ENCODE assay signal across 29 cellular contexts in genomic region chr21:38631676-38632075, GRCh38.
DNase-seq lines count a peak whose midpoint lies in the region; ATAC-seq and TF ChIP-seq lines count a peak whose summit lies in the region.
"Had no signal": no experiment of that assay in that cellular context is flagged by ENCODE, and none has a peak within 500 bp of the region (broad histone marks: within the 10 kb centered on the region; RNA-seq: fewer than 3 reads in every experiment).

No MANE protein-coding gene starts in this region.

- H3K4me1 Mint-ChIP-seq in naive thymus-derived CD8-positive, alpha-beta T cell = no peaks in the 10 kb centered on the region
- H3K4me1 Mint-ChIP-seq: CD8-positive, alpha-beta memory T cell; IgD-negative memory B cell; memory B cell; stimulated activated naive CD8-positive, alpha-beta T cell treated with anti-CD3 and anti-CD28 coated beads, Interleukin-15, amount 100 ng/mL, for 72 hours had no signal

- peaks cover 0 to 5% (median 0%) of the 10 kb centered on the region in 3 donors for H3K36me3 Mint-ChIP-seq in naive thymus-derived CD8-positive, alpha-beta T cell
- H3K36me3 Mint-ChIP-seq: activated naive CD8-positive, alpha-beta T cell; CD8-positive, alpha-beta memory T cell; memory B cell had no signal

- H3K27me3 ChIP-seq in ascending aorta = no peaks in the 10 kb centered on the region
- H3K27me3 ChIP-seq in heart right ventricle = peaks cover 0 to 13% (median 3%) of the 10 kb centered on the region in 7 donors
- H3K27me3 ChIP-seq: colonic mucosa, esophagus squamous epithelium, hepatocyte, neutrophil, tibial nerve had no signal

- no peak overlapping the region for H3K4me3 Mint-ChIP-seq in naive thymus-derived CD8-positive, alpha-beta T cell
- H3K4me3 Mint-ChIP-seq: activated CD8-positive, alpha-beta T cell treated with anti-CD3 and anti-CD28 coated beads for 36 hours; activated naive CD8-positive, alpha-beta T cell; CD8-positive, alpha-beta memory T cell; H9; IgD-negative memory B cell; memory B cell; stimulated activated naive CD8-positive, alpha-beta T cell treated with anti-CD3 and anti-CD28 coated beads, Interleukin-15, amount 100 ng/mL, for 72 hours; T-helper 1 cell treated with Interleukin-12 subunit alpha and Interleukin-12 subunit beta and Interleukin-4 antibody, amounts not matched to agents 30 μg/mL and 1 μg/mL, for 36 hours had no signal

- POLR2A ChIA-PET in naive thymus-derived CD8-positive, alpha-beta T cell (lab: Charles Lee) = no interaction called here

- peak overlapping the region; percentile 8 to 36 for H3K4me3 ChIP-seq in ascending aorta
- no peak overlapping the region for H3K4me3 ChIP-seq in epithelial cell of esophagus (ENCODE audit: low read length)
- no peak overlapping the region for H3K4me3 ChIP-seq in skeletal muscle cell (ENCODE audit: low read depth, low read length)
- H3K4me3 ChIP-seq in heart right ventricle = no peak overlapping the region
- H3K4me3 ChIP-seq: colonic mucosa, esophagus squamous epithelium, gastrocnemius medialis, hepatocyte, tibial nerve had no signal

- H3K36me3 ChIP-seq in ascending aorta (no peaks in the 10 kb centered on the region), heart right ventricle (no peaks in the 10 kb centered on the region)
- H3K36me3 ChIP-seq: colonic mucosa, esophagus squamous epithelium, gastrocnemius medialis, neutrophil, tibial nerve had no signal

- peaks cover 0 to 29% (median 8%) of the 10 kb centered on the region in 9 donors for H3K9me3 Mint-ChIP-seq in naive thymus-derived CD8-positive, alpha-beta T cell

- DNase-seq in AG20443 (ENCODE audit: low spot score) (peak; percentile 27), ascending aorta (ENCODE audit: low spot score in 2 of 2) (no peak), epithelial cell of esophagus (ENCODE audit: low read depth) (peak; percentile 85), skeletal muscle cell (ENCODE audit: low read depth) (peak; percentile 74), heart right ventricle (no peak)
- no peak for DNase-seq in stimulated activated naive CD4-positive, alpha-beta T cell treated with Interleukin-2 at 50 U/mL for 16 hours (lab: John Stamatoyannopoulos, UW)
- no peak for DNase-seq in naive thymus-derived CD8-positive, alpha-beta T cell
- DNase-seq: activated CD4-positive, CD25-positive, alpha-beta regulatory T cell treated with anti-CD3 and anti-CD28 coated beads, Interleukin-2, amount 50 U/mL, for 72 hours; activated CD8-positive, alpha-beta T cell treated with anti-CD3 and anti-CD28 coated beads for 36 hours; activated effector memory CD4-positive, alpha-beta T cell treated with Interleukin-2 at 50 U/mL for 16 hours; CD8-positive, alpha-beta memory T cell; colonic mucosa; esophagus squamous epithelium; gastrocnemius medialis; H9; left cardiac atrium; NCI-H2029 treated with DMSO at 0.1 percent for 48 hours; NCI-H2227 treated with DMSO at 0.1 percent for 48 hours; NCI-H774; RPMI8226; stimulated activated naive CD8-positive, alpha-beta T cell treated with anti-CD3 and anti-CD28 coated beads, Interleukin-15, amount 100 ng/mL, for 72 hours had no signal

- ATAC-seq in heart right ventricle (no peak), GM18868 (IDR thresholded peaks at IDR 0.05; ENCODE audit: unreplicated experiment) (no peak)
- no peak for ATAC-seq in naive thymus-derived CD8-positive, alpha-beta T cell
- ATAC-seq: activated CD8-positive, alpha-beta T cell treated with anti-CD3 and anti-CD28 coated beads for 36 hours; gastrocnemius medialis; stimulated activated naive CD8-positive, alpha-beta T cell treated with anti-CD3 and anti-CD28 coated beads, Interleukin-15, amount 100 ng/mL, for 72 hours had no signal

- H3K4me1 ChIP-seq in ascending aorta (peaks cover 4 to 18% of the 10 kb centered on the region in 2 donors), heart right ventricle (no peaks in the 10 kb centered on the region)
- H3K4me1 ChIP-seq: colonic mucosa, gastrocnemius medialis, tibial nerve had no signal

- H3K9me3 ChIP-seq in ascending aorta (peaks cover 0 to 5% of the 10 kb centered on the region in 2 donors), heart right ventricle (peaks cover 0 to 26% (median 0%) of the 10 kb centered on the region in 11 donors)
- H3K9me3 ChIP-seq: colonic mucosa, esophagus squamous epithelium, gastrocnemius medialis, neutrophil had no signal

- peaks cover 2 to 40% (median 15%) of the 10 kb centered on the region in 5 donors for H3K27me3 Mint-ChIP-seq in naive thymus-derived CD8-positive, alpha-beta T cell
- H3K27me3 Mint-ChIP-seq: IgD-negative memory B cell, memory B cell had no signal

- H3K27ac ChIP-seq in ascending aorta (peak overlapping the region; percentile 70 to 72), heart right ventricle (no peak overlapping the region)
- H3K27ac ChIP-seq: colonic mucosa, esophagus squamous epithelium, gastrocnemius medialis, neutrophil, tibial nerve had no signal

- no peak overlapping the region for H3K27ac Mint-ChIP-seq in naive thymus-derived CD8-positive, alpha-beta T cell
- H3K27ac Mint-ChIP-seq: activated CD8-positive, alpha-beta T cell treated with anti-CD3 and anti-CD28 coated beads for 36 hours; activated naive CD8-positive, alpha-beta T cell; CD8-positive, alpha-beta memory T cell; H9; IgD-negative memory B cell; memory B cell; stimulated activated naive CD8-positive, alpha-beta T cell treated with anti-CD3 and anti-CD28 coated beads, Interleukin-15, amount 100 ng/mL, for 72 hours; T-helper 1 cell treated with Interleukin-12 subunit alpha and Interleukin-12 subunit beta and Interleukin-4 antibody, amounts not matched to agents 30 μg/mL and 1 μg/mL, for 36 hours had no signal

- TF ChIP-seq CTCF in ascending aorta (IDR thresholded peaks at IDR 0.05) = no peak
- TF ChIP-seq CTCF in epithelial cell of esophagus (IDR thresholded peaks at IDR 0.05; ENCODE audit: insufficient read depth, low read depth, low read length, missing control alignments) = no peak
- TF ChIP-seq CTCF in heart right ventricle (IDR thresholded peaks at IDR 0.05) = no peak

- intact Hi-C loops in ascending aorta (cut with DNase I) = no loop called here
- intact Hi-C loops in heart right ventricle (cut with DNase I) = no loop called here

- WGBS in heart right ventricle, 2 donors = 81 to 86% methylated on average over 5 of the region's 5 CpGs

Comparison
In these comparisons a context has a peak if more than half of its experiments do, and no peak if none do; other contexts are left out.
1. DNase-seq: peak in AG20443 (single experiment), epithelial cell of esophagus (single experiment) and skeletal muscle cell (single experiment); none in ascending aorta (0 of 2), stimulated activated naive CD4-positive, alpha-beta T cell treated with Interleukin-2 at 50 U/mL for 16 hours (single experiment), heart right ventricle (0 of 2) and naive thymus-derived CD8-positive, alpha-beta T cell (0 of 10).
2. H3K27ac ChIP-seq: peak in ascending aorta (2 of 2); none in heart right ventricle (0 of 10).
3. H3K4me3 ChIP-seq: peak in ascending aorta (2 of 2); none in epithelial cell of esophagus (single experiment), skeletal muscle cell (single experiment) and heart right ventricle (0 of 10).